9 cellular contexts compared by ENCODE assay signal in the genomic region with DNA sequence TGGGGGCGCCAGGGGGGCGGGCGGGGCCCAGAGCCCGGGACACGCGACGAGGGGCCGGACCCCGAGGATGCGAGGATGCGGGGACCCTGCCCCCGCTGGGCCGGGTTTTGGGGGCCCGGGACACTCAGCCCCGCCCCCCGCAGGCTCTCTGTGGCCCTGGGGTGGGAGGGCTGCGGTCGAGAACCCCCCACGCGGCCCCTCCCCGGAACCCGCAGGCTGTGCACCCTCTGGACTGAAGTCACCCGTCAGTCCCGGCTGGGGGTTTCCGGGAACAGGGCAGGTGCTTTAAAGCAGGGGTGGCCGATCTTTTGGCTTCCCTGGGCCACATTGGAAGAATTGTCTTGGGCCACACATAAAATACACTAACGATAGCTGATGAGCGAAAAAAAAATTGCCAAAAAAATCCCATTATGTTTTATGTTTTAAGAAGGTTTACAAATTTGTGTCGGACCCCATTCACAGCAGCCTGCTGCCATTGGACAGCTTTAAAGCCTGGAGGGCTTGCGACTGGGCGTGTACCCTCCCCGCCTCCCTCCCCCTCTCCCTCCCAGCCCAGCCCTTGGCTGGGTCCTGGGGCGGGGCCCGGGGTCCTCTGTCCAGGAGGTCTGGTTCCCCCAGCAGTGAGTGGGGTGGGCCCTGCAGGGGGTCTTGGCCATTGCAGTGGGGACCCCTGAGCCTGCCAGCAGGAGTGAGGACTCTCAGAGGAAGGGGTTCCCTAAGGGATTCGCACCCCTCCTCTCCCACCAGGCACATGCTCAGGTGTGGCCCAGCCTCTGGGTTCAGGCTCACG. TPM values are rescaled to one million over a fixed set of nuclear protein-coding genes. Genes with fewer than 3 reads are reported as not detected.
A peak's percentile ranks its signal among the peaks of the same experiment; 100 is the strongest.
DNase-seq lines count a peak whose midpoint lies in the region; ATAC-seq and TF ChIP-seq lines count a peak whose summit lies in the region.
"Had no signal": no experiment of that assay in that cellular context is flagged by ENCODE, and none has a peak within 500 bp of the region (broad histone marks: within the 10 kb centered on the region; RNA-seq: fewer than 3 reads in every experiment).

No MANE protein-coding gene starts in this region.

- H3K36me3 ChIP-seq in breast epithelium: no peaks in the 10 kb centered on the region
- H3K36me3 ChIP-seq in mammary epithelial cell (ENCODE audit: insufficient read depth, low read length): no peaks in the 10 kb centered on the region
- H3K36me3 ChIP-seq in stomach: no peaks in the 10 kb centered on the region

- TF ChIP-seq CTCF in breast epithelium (IDR thresholded peaks at IDR 0.05): no peak
- no peak for TF ChIP-seq CTCF in mammary epithelial cell (conservative IDR thresholded peaks at IDR 0.05 in 1 of 2, IDR thresholded peaks at IDR 0.05 in 1 of 2; ENCODE audit: extremely low read depth in 1 of 2, insufficient read depth in 1 of 2, low read depth in 1 of 2, low read length in 2 of 2)
- TF ChIP-seq CTCF in stomach (IDR thresholded peaks at IDR 0.05): no peak

- TF ChIP-seq POLR2A in breast epithelium (IDR thresholded peaks at IDR 0.05) (no peak), stomach (IDR thresholded peaks at IDR 0.05) (no peak)

- dilution Hi-C loops in mammary epithelial cell (cut with HindIII; ENCODE audit: low sequenced_read_pairs): no loop called here

- CTCF ChIA-PET in mammary epithelial cell (lab: Charles Lee; ENCODE audit: low non-redundant PET): no interaction called here

- TF ChIP-seq EP300 in stomach (IDR thresholded peaks at IDR 0.05): no peak

- H3K4me2 ChIP-seq in mammary epithelial cell (ENCODE audit: insufficient read depth, low read depth, low read length): no peak overlapping the region

- intact Hi-C loops in breast epithelium (cut with DNase I; ENCODE audit: low total_unique reads) (no loop called here), mammary epithelial cell (cut with micrococcal nuclease) (no loop called here), left colon (cut with DNase I, micrococcal nuclease) (no loop called here), stomach (cut with DNase I; ENCODE audit: low total_unique reads) (no loop called here)

- peak overlapping the region; percentile 75 to 90 for H3K27ac ChIP-seq in breast epithelium
- H3K27ac ChIP-seq in mammary epithelial cell (ENCODE audit: insufficient read depth, low read depth, low read length): no peak overlapping the region
- peak overlapping the region; percentile 91 to 99 (median 94) for H3K27ac ChIP-seq in stomach

- DNase-seq in breast epithelium (ENCODE audit: low spot score in 2 of 2) (no peak), mammary epithelial cell (no peak), left colon (peak; percentile 76 to 77), stomach (peak; percentile 64), NCI-H1694 (lab: John Stamatoyannopoulos, UW) (no peak)
- peak; percentile 61 for DNase-seq in activated CD4-positive, alpha-beta T cell treated with anti-CD3 and anti-CD28 coated beads, Interleukin-2, amount 50 U/mL, for 1 hour

- H3K4me3 ChIP-seq in breast epithelium: peak overlapping the region in 2 of 3 donors; percentile 55 to 67
- H3K4me3 ChIP-seq in mammary epithelial cell (replicated peaks in 1 of 3; ENCODE audit: insufficient read depth in 1 of 3, low read depth in 2 of 3, low read length in 3 of 3): no peak overlapping the region
- peak overlapping the region; percentile 22 to 53 (median 44) for H3K4me3 ChIP-seq in stomach

- ATAC-seq in left colon (peak; percentile 27), GM18520 (IDR thresholded peaks at IDR 0.05; ENCODE audit: unreplicated experiment) (no peak), GM21529 (IDR thresholded peaks at IDR 0.05; ENCODE audit: unreplicated experiment) (no peak)

- 61% methylated on average over 5 of the region's 36 CpGs for WGBS in mammary epithelial cell (ENCODE audit: low coverage, missing lambda C conversion rate)
- 6 to 11% (median 9%) methylated on average over 16 to 36 of the region's 36 CpGs for WGBS in stomach, 5 donors

- H2AFZ ChIP-seq in mammary epithelial cell (ENCODE audit: low read depth, low read length): no peak overlapping the region

- peaks cover 0 to 12% of the 10 kb centered on the region in 2 donors for H3K4me1 ChIP-seq in breast epithelium
- H3K4me1 ChIP-seq in mammary epithelial cell (ENCODE audit: insufficient read depth, low read length): no peaks in the 10 kb centered on the region
- peaks cover 39 to 58% (median 54%) of the 10 kb centered on the region in 4 donors for H3K4me1 ChIP-seq in stomach

- BruUV-seq in mammary epithelial cell (replicated peaks; lab: Mats Ljungman, UMichigan): no TSS peak

- no peaks in the 10 kb centered on the region for H3K9me3 ChIP-seq in breast epithelium
- H3K9me3 ChIP-seq in mammary epithelial cell (replicated peaks; ENCODE audit: insufficient read depth, low read length): no peaks in the 10 kb centered on the region
- no peaks in the 10 kb centered on the region for H3K9me3 ChIP-seq in stomach

- H3K9ac ChIP-seq in mammary epithelial cell (ENCODE audit: insufficient read depth, low read length): no peak overlapping the region

- no peaks in the 10 kb centered on the region for H3K79me2 ChIP-seq in mammary epithelial cell (ENCODE audit: insufficient read depth, low read length)

- in situ Hi-C loops in mammary epithelial cell (cut with MboI; ENCODE audit: low sequenced_read_pairs in 2 of 2): no loop called here

- no peaks in the 10 kb centered on the region for H4K20me1 ChIP-seq in mammary epithelial cell (ENCODE audit: insufficient read depth, low read length)

- H3K27me3 ChIP-seq in breast epithelium (peaks cover 5 to 13% of the 10 kb centered on the region in 2 donors), mammary epithelial cell (ENCODE audit: insufficient read depth, low read length) (peaks cover 3% of the 10 kb centered on the region), stomach (peaks cover 0 to 49% (median 5%) of the 10 kb centered on the region in 3 donors)

RNA-seq across cellular contexts. Expression of a gene that starts 21.6 kb away (rescaled TPM):
- total RNA-seq in breast epithelium: 10 to 100 TPM in 2 of 3 donors, 1 to 10 TPM in 1; 6.9 to 24.0 (median 12.5) TPM
- 10 to 100 TPM in 1 of 2 donors, 1 to 10 TPM in 1; 9.5 to 23.8 TPM for total RNA-seq in mammary epithelial cell
- 11.6 TPM for polyA plus RNA-seq in mammary epithelial cell
- 0.88 TPM for polyA minus RNA-seq in mammary epithelial cell
- 10 to 100 TPM; 17.6 to 28.6 TPM for total RNA-seq in left colon
- 10 to 100 TPM; 15.8 to 67.0 (median 33.8) TPM for total RNA-seq in stomach
- polyA plus RNA-seq in stomach: 10 to 100 TPM; 10.2 to 17.1 (median 12.8) TPM

RNA-seq across cellular contexts. Expression of a gene that starts 36.2 kb away (rescaled TPM):
- total RNA-seq in breast epithelium: under 1 TPM; 0.15 to 0.33 (median 0.16) TPM
- not detected for total RNA-seq in mammary epithelial cell
- polyA plus RNA-seq in mammary epithelial cell: not detected
- polyA minus RNA-seq in mammary epithelial cell: not detected
- total RNA-seq in left colon: 1 to 10 TPM; 1.2 to 3.0 TPM
- total RNA-seq in stomach: 1 to 10 TPM in 1 of 5 donors, not detected in 4; 6.4 TPM
- under 1 TPM in 2 of 3 donors, not detected in 1; 0.13 to 0.46 TPM for polyA plus RNA-seq in stomach
- total RNA-seq: myocyte had no signal

Comparison
In these comparisons a context has a peak if more than half of its experiments do, and no peak if none do; other contexts are left out.
1. H3K4me3 ChIP-seq: peak in breast epithelium (2 of 3) and stomach (4 of 4); none in mammary epithelial cell (0 of 3).
2. DNase-seq: peak in activated CD4-positive, alpha-beta T cell treated with anti-CD3 and anti-CD28 coated beads, Interleukin-2, amount 50 U/mL, for 1 hour (single experiment), left colon (2 of 2) and stomach (single experiment); none in breast epithelium (0 of 2), mammary epithelial cell (single experiment) and NCI-H1694 (single experiment).